14 cellular contexts compared by ENCODE assay signal in the genomic region with DNA sequence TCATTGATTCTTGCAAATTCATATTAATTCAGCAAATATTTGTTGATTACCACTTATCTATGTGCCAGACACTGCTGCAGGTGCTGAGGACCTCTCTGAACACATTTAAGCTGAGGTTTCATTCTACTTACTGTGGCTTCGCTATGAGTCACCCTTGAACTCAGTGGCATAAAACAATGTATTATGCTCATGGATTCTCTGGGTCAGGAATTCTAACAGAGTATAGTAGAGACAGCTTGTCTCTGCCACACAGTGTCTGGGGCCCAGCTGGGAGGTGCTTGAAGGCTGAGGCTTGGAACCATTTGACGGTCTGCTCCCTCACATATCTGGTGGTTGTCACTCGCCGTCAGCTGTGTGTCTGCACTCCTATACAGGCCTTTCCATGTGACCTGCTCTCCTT.
DNase-seq lines count a peak whose midpoint lies in the region; ATAC-seq and TF ChIP-seq lines count a peak whose summit lies in the region.
"Had no signal": no experiment of that assay in that cellular context is flagged by ENCODE, and none has a peak within 500 bp of the region (broad histone marks: within the 10 kb centered on the region; RNA-seq: fewer than 3 reads in every experiment).

No MANE protein-coding gene starts in this region.

- H3K27ac ChIP-seq in GM23248 (no peak overlapping the region), OCI-LY3 (ENCODE audit: low read length) (no peak overlapping the region), left lung (no peak overlapping the region)
- H3K27ac ChIP-seq: adrenal gland, uterus, WERI-Rb-1 had no signal

- H3K9ac ChIP-seq in GM23248 (no peak overlapping the region), OCI-LY3 (ENCODE audit: low read length) (no peak overlapping the region)

- peaks cover 12% of the 10 kb centered on the region; the same call in 1 of the 2 replicates for H3K4me1 ChIP-seq in GM23248 (ENCODE audit: insufficient read depth)
- peaks cover 38% of the 10 kb centered on the region for H3K4me1 ChIP-seq in OCI-LY3 (ENCODE audit: low read length)
- no peaks in the 10 kb centered on the region for H3K4me1 ChIP-seq in left lung
- H3K4me1 ChIP-seq: adrenal gland, uterus had no signal

- no peak overlapping the region for H2AFZ ChIP-seq in GM23248
- no peak overlapping the region for H2AFZ ChIP-seq in OCI-LY3 (ENCODE audit: low read depth, low read length)
- H2AFZ ChIP-seq: GM23338 had no signal

- peaks cover 6% of the 10 kb centered on the region; the same call in 1 of the 2 replicates for H3F3A ChIP-seq in GM23248 (ENCODE audit: insufficient read depth)

- ATAC-seq in left lung: no peak
- ATAC-seq: GM23338 had no signal

- H3K4me2 ChIP-seq in GM23248 (ENCODE audit: unreplicated experiment) (no peak overlapping the region), OCI-LY3 (ENCODE audit: low read length) (peak overlapping the region; percentile 33; the same call in 1 of the 2 replicates)
- H3K4me2 ChIP-seq: GM23338 had no signal

- H3K4me3 ChIP-seq in GM23248: no peak overlapping the region
- no peak overlapping the region for H3K4me3 ChIP-seq in OCI-LY3 (ENCODE audit: low read length)
- no peak overlapping the region for H3K4me3 ChIP-seq in epithelial cell of esophagus (ENCODE audit: low read length)
- H3K4me3 ChIP-seq in left lung: no peak overlapping the region
- H3K4me3 ChIP-seq: adrenal gland, GM23338, uterus had no signal

- H3K79me2 ChIP-seq in GM23248 (ENCODE audit: insufficient read depth): no peaks in the 10 kb centered on the region
- H3K79me2 ChIP-seq in OCI-LY3 (ENCODE audit: low read length): no peaks in the 10 kb centered on the region

- H3K9me3 ChIP-seq in GM23248 (ENCODE audit: low read depth): no peaks in the 10 kb centered on the region
- no peaks in the 10 kb centered on the region for H3K9me3 ChIP-seq in OCI-LY3 (ENCODE audit: insufficient read depth, low read length)
- H3K9me3 ChIP-seq in left lung: no peaks in the 10 kb centered on the region
- H3K9me3 ChIP-seq: adrenal gland, uterus had no signal

- no peaks in the 10 kb centered on the region for H3K9me2 ChIP-seq in GM23248 (ENCODE audit: insufficient read depth)

- H4K20me1 ChIP-seq in GM23248 (ENCODE audit: insufficient read depth): no peaks in the 10 kb centered on the region
- H4K20me1 ChIP-seq in OCI-LY3 (ENCODE audit: insufficient read depth, low read length): no peaks in the 10 kb centered on the region

- in situ Hi-C loops in GM23248 (cut with MboI): no loop called here

- H3K36me3 ChIP-seq in GM23248 (ENCODE audit: low read depth): no peaks in the 10 kb centered on the region
- H3K36me3 ChIP-seq in OCI-LY3 (replicated peaks; ENCODE audit: low read depth, low read length): no peaks in the 10 kb centered on the region
- no peaks in the 10 kb centered on the region for H3K36me3 ChIP-seq in left lung
- H3K36me3 ChIP-seq: adrenal gland, uterus, WERI-Rb-1 had no signal

- WGBS in GM23248 (ENCODE audit: low coverage in 1 of 2, low lambda C conversion rate in 2 of 2, missing lambda C conversion rate in 2 of 2), 2 experiments: 83 to 92% methylated on average over 4 of the region's 4 CpGs

- DNase-seq in DMS53 (lab: John Stamatoyannopoulos, UW) (peak; percentile 61), GM23248 (peak; percentile 58), epithelial cell of esophagus (ENCODE audit: low read depth) (peak; percentile 35), GM20000 (ENCODE audit: low spot score) (no peak), cardiac septum (ENCODE audit: low spot score) (no peak), left lung (no peak), NCI-H2029 (lab: John Stamatoyannopoulos, UW) (no peak)
- DNase-seq: activated CD8-positive, alpha-beta memory T cell treated with anti-CD3 and anti-CD28 coated beads, Interleukin-2, amount 50 U/mL, for 4 hours; adrenal gland; NCI-H187 treated with DMSO at 0.1 percent for 48 hours; uterus; WERI-Rb-1 had no signal

- intact Hi-C loops in cardiac septum (cut with DNase I) (no loop called here), left lung (cut with DNase I) (no loop called here)

- no peak for TF ChIP-seq CTCF in OCI-LY3 (IDR thresholded peaks at IDR 0.05; ENCODE audit: low read depth, low read length)
- TF ChIP-seq CTCF in epithelial cell of esophagus (IDR thresholded peaks at IDR 0.05; ENCODE audit: insufficient read depth, low read depth, low read length, missing control alignments): no peak
- no peak for TF ChIP-seq CTCF in GM20000 (IDR thresholded peaks at IDR 0.05; ENCODE audit: extremely low read depth, missing control alignments)
- no peak for TF ChIP-seq CTCF in left lung (IDR thresholded peaks at IDR 0.05)

- H3K27me3 ChIP-seq in GM23248 (replicated peaks; ENCODE audit: insufficient read depth) (no peaks in the 10 kb centered on the region), OCI-LY3 (ENCODE audit: low read depth, low read length) (no peaks in the 10 kb centered on the region), left lung (no peaks in the 10 kb centered on the region)
- H3K27me3 ChIP-seq: uterus had no signal

Comparison
In these comparisons a context has a peak if more than half of its experiments do, and no peak if none do; other contexts are left out.
1. DNase-seq: peak in DMS53 (single experiment), GM23248 (single experiment) and epithelial cell of esophagus (single experiment); none in GM20000 (single experiment), cardiac septum (single experiment), left lung (0 of 2) and NCI-H2029 (single experiment).